ENCODE assay signal across 8 cellular contexts in the genomic region with DNA sequence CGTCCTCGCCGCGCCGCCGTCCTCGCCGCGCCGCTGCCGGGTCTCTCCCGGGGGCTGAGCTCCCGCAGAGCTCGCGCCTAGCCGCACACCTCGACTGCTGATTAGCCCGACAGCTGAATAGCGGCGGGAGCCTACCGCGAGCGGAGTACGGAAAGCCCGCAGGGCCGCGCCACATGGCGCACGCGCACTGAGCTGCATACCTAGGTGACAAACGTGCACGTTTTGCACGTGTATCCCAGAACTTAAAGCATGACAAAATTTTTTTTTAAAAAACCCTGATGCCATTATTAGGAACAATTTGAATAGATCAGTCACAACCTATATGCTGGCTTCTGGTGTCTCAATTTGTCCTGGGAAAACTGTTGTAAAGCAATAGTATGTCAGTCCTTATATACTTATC. TPM values are rescaled to one million over a fixed set of nuclear protein-coding genes. Genes with fewer than 3 reads are reported as not detected.
DNase-seq lines count a peak whose midpoint lies in the region; ATAC-seq, FAIRE-seq and TF ChIP-seq lines count a peak whose summit lies in the region.

A gene with protein sequence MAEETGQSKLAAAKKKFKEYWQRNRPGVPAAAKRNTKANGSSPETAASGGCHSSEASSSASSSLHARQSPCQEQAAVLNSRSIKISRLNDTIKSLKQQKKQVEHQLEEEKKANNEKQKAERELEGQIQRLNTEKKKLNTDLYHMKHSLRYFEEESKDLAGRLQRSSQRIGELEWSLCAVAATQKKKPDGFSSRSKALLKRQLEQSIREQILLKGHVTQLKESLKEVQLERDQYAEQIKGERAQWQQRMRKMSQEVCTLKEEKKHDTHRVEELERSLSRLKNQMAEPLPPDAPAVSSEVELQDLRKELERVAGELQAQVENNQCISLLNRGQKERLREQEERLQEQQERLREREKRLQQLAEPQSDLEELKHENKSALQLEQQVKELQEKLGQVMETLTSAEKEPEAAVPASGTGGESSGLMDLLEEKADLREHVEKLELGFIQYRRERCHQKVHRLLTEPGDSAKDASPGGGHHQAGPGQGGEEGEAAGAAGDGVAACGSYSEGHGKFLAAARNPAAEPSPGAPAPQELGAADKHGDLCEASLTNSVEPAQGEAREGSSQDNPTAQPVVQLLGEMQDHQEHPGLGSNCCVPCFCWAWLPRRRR (minus strand): TSS at position 122 of the 400 bp plus-strand sequence. CDS start 48,117 bp downstream, outside the sequence.

- H3K27me3 ChIP-seq in HepG2 (ENCODE audit: control insufficient read depth in 1 of 2, insufficient read depth in 2 of 2, low read length in 2 of 2) = no peaks in the 10 kb centered on the region; a peak in 1 of 5 replicates

- H4K20me1 ChIP-seq in HepG2 (ENCODE audit: insufficient read depth, low read length) = no peaks in the 10 kb centered on the region

- intact Hi-C loops in HepG2 (cut with micrococcal nuclease; ENCODE audit: unreplicated experiment) = no loop called here

- peaks cover 4% of the 10 kb centered on the region for H3K79me2 ChIP-seq in HepG2 (ENCODE audit: insufficient read depth, low read length)

- CTCF ChIA-PET in HepG2 (lab: Yijun Ruan, JAX; ENCODE audit: low intra/inter-chr PET ratio, low total read pairs) = no interaction called here

- no peaks in the 10 kb centered on the region for H3K36me3 ChIP-seq in HepG2 (replicated peaks in 1 of 2; ENCODE audit: control insufficient read depth in 1 of 2, insufficient read depth in 2 of 2, low read length in 2 of 2)

- H3K4me3 ChIP-seq in GM08714 (ENCODE audit: low read length) = peak within 1 kb of the TSS; percentile 89
- peak within 1 kb of the TSS; percentile 72 for H3K4me3 ChIP-seq in coronary artery
- H3K4me3 ChIP-seq in HepG2 (replicated peaks in 1 of 3; ENCODE audit: insufficient read depth in 1 of 3, low read depth in 2 of 3, low read length in 3 of 3) = peak within 1 kb of the TSS; percentile 47 to 66 (median 61); a peak in 5 of 6 replicates

- H3K9ac ChIP-seq in HepG2 (ENCODE audit: insufficient read depth, low read depth, low read length) = peak within 1 kb of the TSS; percentile 49; the same call in 1 of the 2 replicates

- peaks cover 10% of the 10 kb centered on the region for H3K4me1 ChIP-seq in HepG2 (ENCODE audit: insufficient read depth, low read length)

- TF ChIP-seq POLR2A in HepG2 (IDR thresholded peaks at IDR 0.05; ENCODE audit: insufficient read depth in 1 of 2, low read depth in 2 of 2, low read length in 2 of 2) = peak in 1 of 2 experiments; percentile 38; a peak in 1 of 4 replicates

- TF ChIP-seq CTCF in coronary artery (IDR thresholded peaks at IDR 0.05) (no peak), HepG2 (CRISPR knock-in tag; IDR thresholded peaks at IDR 0.05) (no peak)

- peak within 1 kb of the TSS; percentile 65 for H3K4me2 ChIP-seq in HepG2 (ENCODE audit: low read depth, low read length)

- peak within 1 kb of the TSS; percentile 78 for H2AFZ ChIP-seq in HepG2 (ENCODE audit: low read length)

- TF ChIP-seq RAD21 in HepG2 (CRISPR knock-in tag; IDR thresholded peaks at IDR 0.05) = no peak

- BruUV-seq in HepG2 (replicated peaks; lab: Mats Ljungman, UMichigan) = no TSS peak

- no peaks in the 10 kb centered on the region for H3K9me3 ChIP-seq in HepG2 (ENCODE audit: low read length)

- peak within 1 kb of the TSS in 1 of 2 donors; percentile 56 for H3K27ac ChIP-seq in coronary artery
- H3K27ac ChIP-seq in HepG2 (ENCODE audit: extremely low read length, insufficient read depth, low read length) = no peak within 1 kb of the TSS

- FAIRE-seq in HepG2 (lab: Jason Lieb, UNC) = no peak

- peak; percentile 27 for DNase-seq in NCI-H2107 (lab: John Stamatoyannopoulos, UW)
- DNase-seq in activated CD4-positive, alpha-beta T cell treated with anti-CD3 and anti-CD28 coated beads for 4 hours = peak; percentile 87 to 89
- no peak for DNase-seq in coronary artery (ENCODE audit: low spot score)
- DNase-seq in HepG2 (ENCODE audit: low spot score) = peak; percentile 26
- peak; percentile 80 to 83 for DNase-seq in stimulated activated CD4-positive, alpha-beta T cell treated with anti-CD3 and anti-CD28 coated beads, Interleukin-2, amount 100 ng/mL, for 48 hours
- no peak for DNase-seq in T1000 (lab: John Stamatoyannopoulos, UW)

- 83% methylated on average over 33 of the region's 33 CpGs for WGBS in HepG2 (ENCODE audit: low lambda C conversion rate)

- ATAC-seq in HG02642 (IDR thresholded peaks at IDR 0.05; ENCODE audit: poor library complexity, unreplicated experiment) (peak; percentile 70), HepG2 (peak; percentile 39)

- POLR2A ChIA-PET in HepG2 (lab: Yijun Ruan, JAX) = no interaction called here

- TF ChIP-seq EP300 in HepG2 (IDR thresholded peaks at IDR 0.05; ENCODE audit: low read depth in 2 of 2, low read length in 2 of 2) (no peak), HepG2 (CRISPR knock-in tag; IDR thresholded peaks at IDR 0.05; ENCODE audit: borderline replicate concordance) (no peak)

- in situ Hi-C loops in HepG2 (cut with HindIII; ENCODE audit: extremely low pct_ligation_motif_present, low pct_unique_long_range_greater_than_20kb) = loop anchor here (10.0 to 25.0 kb wide), 2 partner anchors 73 to 150 kb away; a partner anchor contains a TSS

TF ChIP-seq in HepG2, 621 proteins besides CTCF, POLR2A, EP300 and RAD21 (continues in another document):
- TF ChIP-seq BCL6 (CRISPR knock-in tag; IDR thresholded peaks at IDR 0.05) (no peak), ZNF773 (CRISPR knock-in tag; IDR thresholded peaks at IDR 0.05; ENCODE audit: borderline replicate concordance) (peak; percentile 78; the same call in 1 of the 2 replicates), POLR2AphosphoS2 (IDR thresholded peaks at IDR 0.05; ENCODE audit: low read depth, low read length) (no peak), ZNF17 (CRISPR knock-in tag; IDR thresholded peaks at IDR 0.05) (no peak), ZNF343 (CRISPR knock-in tag; IDR thresholded peaks at IDR 0.05) (no peak), HDAC1 (CRISPR knock-in tag; IDR thresholded peaks at IDR 0.05) (no peak), GATA4 (IDR thresholded peaks at IDR 0.05; ENCODE audit: borderline replicate concordance, low read depth) (no peak), ZNF180 (CRISPR knock-in tag; IDR thresholded peaks at IDR 0.05; ENCODE audit: borderline replicate concordance, low read depth) (no peak), HMGA1 (CRISPR knock-in tag; conservative IDR thresholded peaks at IDR 0.05) (no peak), FOXA1 (IDR thresholded peaks at IDR 0.05) (no peak), FOXA1 (CRISPR knock-in tag; IDR thresholded peaks at IDR 0.05) (no peak), ZNF678 (CRISPR knock-in tag; IDR thresholded peaks at IDR 0.05) (no peak), ZNF75D (CRISPR knock-in tag; IDR thresholded peaks at IDR 0.05; ENCODE audit: borderline replicate concordance) (no peak)
- TF ChIP-seq, protein P1, sequence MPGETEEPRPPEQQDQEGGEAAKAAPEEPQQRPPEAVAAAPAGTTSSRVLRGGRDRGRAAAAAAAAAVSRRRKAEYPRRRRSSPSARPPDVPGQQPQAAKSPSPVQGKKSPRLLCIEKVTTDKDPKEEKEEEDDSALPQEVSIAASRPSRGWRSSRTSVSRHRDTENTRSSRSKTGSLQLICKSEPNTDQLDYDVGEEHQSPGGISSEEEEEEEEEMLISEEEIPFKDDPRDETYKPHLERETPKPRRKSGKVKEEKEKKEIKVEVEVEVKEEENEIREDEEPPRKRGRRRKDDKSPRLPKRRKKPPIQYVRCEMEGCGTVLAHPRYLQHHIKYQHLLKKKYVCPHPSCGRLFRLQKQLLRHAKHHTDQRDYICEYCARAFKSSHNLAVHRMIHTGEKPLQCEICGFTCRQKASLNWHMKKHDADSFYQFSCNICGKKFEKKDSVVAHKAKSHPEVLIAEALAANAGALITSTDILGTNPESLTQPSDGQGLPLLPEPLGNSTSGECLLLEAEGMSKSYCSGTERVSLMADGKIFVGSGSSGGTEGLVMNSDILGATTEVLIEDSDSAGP (CRISPR knock-in tag; IDR thresholded peaks at IDR 0.05; ENCODE audit: borderline replicate concordance) = no peak
- TF ChIP-seq, protein P2, sequence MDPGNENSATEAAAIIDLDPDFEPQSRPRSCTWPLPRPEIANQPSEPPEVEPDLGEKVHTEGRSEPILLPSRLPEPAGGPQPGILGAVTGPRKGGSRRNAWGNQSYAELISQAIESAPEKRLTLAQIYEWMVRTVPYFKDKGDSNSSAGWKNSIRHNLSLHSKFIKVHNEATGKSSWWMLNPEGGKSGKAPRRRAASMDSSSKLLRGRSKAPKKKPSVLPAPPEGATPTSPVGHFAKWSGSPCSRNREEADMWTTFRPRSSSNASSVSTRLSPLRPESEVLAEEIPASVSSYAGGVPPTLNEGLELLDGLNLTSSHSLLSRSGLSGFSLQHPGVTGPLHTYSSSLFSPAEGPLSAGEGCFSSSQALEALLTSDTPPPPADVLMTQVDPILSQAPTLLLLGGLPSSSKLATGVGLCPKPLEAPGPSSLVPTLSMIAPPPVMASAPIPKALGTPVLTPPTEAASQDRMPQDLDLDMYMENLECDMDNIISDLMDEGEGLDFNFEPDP (CRISPR knock-in tag; conservative IDR thresholded peaks at IDR 0.05) = 0 out of 2 replicates have a peak, but pooled peaks have one; percentile 78

RNA-seq across cellular contexts. Expression of the gene that starts here (rescaled TPM):
- total RNA-seq in HepG2 (2016; rRNA removed; fragmentation: Illumina TruSeq; extraction: Trizol) = 1.6 and 17.1 TPM in 2 replicates
- total RNA-seq in HepG2 (2016; cell fraction: cytosol; rRNA removed; fragmentation: Illumina TruSeq; extraction: Trizol; ENCODE audit: low read depth) = 3.1 and 4.3 TPM in 2 replicates
- 2.1 and 14.5 TPM in 2 replicates for total RNA-seq in HepG2 (2016; cell fraction: insoluble cytoplasmic fraction; rRNA removed; fragmentation: Illumina TruSeq; extraction: Trizol)
- 1.4 and 1.5 TPM in 2 replicates for total RNA-seq in HepG2 (2016; cell fraction: membrane; rRNA removed; fragmentation: Illumina TruSeq; extraction: Trizol)
- 25.3 and 27.2 TPM in 2 replicates for total RNA-seq in HepG2 (2016; cell fraction: nucleus; rRNA removed; fragmentation: Illumina TruSeq; extraction: Trizol)
- 43.7 and 47.8 TPM in 2 replicates for polyA plus RNA-seq in HepG2 (2011; rRNA removed)
- 2.5 and 3.4 TPM in 2 replicates for polyA plus RNA-seq in HepG2 (2011; cell fraction: cytosol; rRNA removed)
- polyA plus RNA-seq in HepG2 (2011; cell fraction: nucleus; rRNA removed) = 253 and 302 TPM in 2 replicates
- polyA plus RNA-seq in HepG2 (2012) = 59.0 and 63.8 TPM in 2 replicates
- polyA plus RNA-seq in HepG2 (2016; cell fraction: cytosol; fragmentation: Illumina TruSeq; extraction: Trizol; ENCODE audit: low read depth) = 0.15 and 0.26 TPM in 2 replicates
- 1.8 and 2.0 TPM in 2 replicates for polyA plus RNA-seq in HepG2 (2016; cell fraction: insoluble cytoplasmic fraction; fragmentation: Illumina TruSeq; extraction: Trizol; ENCODE audit: low read depth)
- polyA plus RNA-seq in HepG2 (2016; cell fraction: membrane; fragmentation: Illumina TruSeq; extraction: Trizol; ENCODE audit: low read depth) = 0.35 and 0.44 TPM in 2 replicates
- 158 and 176 TPM in 2 replicates for polyA plus RNA-seq in HepG2 (2016; cell fraction: nucleus; fragmentation: Illumina TruSeq; extraction: Trizol; ENCODE audit: insufficient read depth, low read depth)
- polyA minus RNA-seq in HepG2 (2011; rRNA and poly(A)+ RNA removed; ENCODE audit: low replicate concordance) = 5.2 and 7.9 TPM in 2 replicates
- polyA minus RNA-seq in HepG2 (2011; cell fraction: cytosol; rRNA and poly(A)+ RNA removed) = 2.3 and 2.6 TPM in 2 replicates
- polyA minus RNA-seq in HepG2 (2011; cell fraction: nucleus; rRNA and poly(A)+ RNA removed) = 58.6 and 68.8 TPM in 2 replicates

Comparison
In these comparisons a context has a peak if more than half of its experiments do, and no peak if none do; other contexts are left out.
1. DNase-seq: peak in NCI-H2107 (single experiment), activated CD4-positive, alpha-beta T cell treated with anti-CD3 and anti-CD28 coated beads for 4 hours (2 of 2), HepG2 (single experiment) and stimulated activated CD4-positive, alpha-beta T cell treated with anti-CD3 and anti-CD28 coated beads, Interleukin-2, amount 100 ng/mL, for 48 hours (2 of 2); none in coronary artery (single experiment) and T1000 (single experiment).
2. Peak in every context shown above with its lines, with median percentiles within 50 percentile points of each other: H3K4me3 ChIP-seq.